ENCODE assay signal across 19 cellular contexts in genomic region chr1:150332651-150333290, GRCh38. TPM values are rescaled to one million over a fixed set of nuclear protein-coding genes. Genes with fewer than 3 reads are reported as not detected.
DNase-seq lines count a peak whose midpoint lies in the region; ATAC-seq and TF ChIP-seq lines count a peak whose summit lies in the region.
"Had no signal": no experiment of that assay in that cellular context is flagged by ENCODE, and none has a peak within 500 bp of the region (broad histone marks: within the 10 kb centered on the region; RNA-seq: fewer than 3 reads in every experiment).

No MANE protein-coding gene starts in this region.

- ATAC-seq in activated naive CD8-positive, alpha-beta T cell treated with anti-CD3 and anti-CD28 coated beads, Interleukin-2, amount 10 ng/mL, durations not matched to agents 7 days and 5 days (ENCODE audit: low read depth): no peak
- ATAC-seq: CD8-positive, alpha-beta T cell; GM23338 had no signal

- H3K9me3 Mint-ChIP-seq in activated naive CD8-positive, alpha-beta T cell treated with anti-CD3 and anti-CD28 coated beads, Interleukin-2, amount 10 ng/mL, durations not matched to agents 7 days and 5 days: no peaks in the 10 kb centered on the region
- H3K9me3 Mint-ChIP-seq in activated naive CD8-positive, alpha-beta T cell treated with anti-CD3 and anti-CD28 coated beads for 36 hours: no peaks in the 10 kb centered on the region
- H3K9me3 Mint-ChIP-seq in type B pancreatic cell: no peaks in the 10 kb centered on the region
- H3K9me3 Mint-ChIP-seq: CD8-positive, alpha-beta T cell; GM23338; IgD-negative memory B cell had no signal

- H3K4me1 Mint-ChIP-seq in activated naive CD8-positive, alpha-beta T cell treated with anti-CD3 and anti-CD28 coated beads, Interleukin-2, amount 10 ng/mL, durations not matched to agents 7 days and 5 days: peaks cover 5% of the 10 kb centered on the region
- peaks cover 3% of the 10 kb centered on the region for H3K4me1 Mint-ChIP-seq in activated naive CD8-positive, alpha-beta T cell treated with anti-CD3 and anti-CD28 coated beads for 36 hours
- no peaks in the 10 kb centered on the region for H3K4me1 Mint-ChIP-seq in type B pancreatic cell (ENCODE audit: unreplicated experiment)
- H3K4me1 Mint-ChIP-seq: GM23338 had no signal

- H3K27ac ChIP-seq in temporal lobe (ENCODE audit: low read depth, low read length): peak overlapping the region; percentile 17
- H3K27ac ChIP-seq: BLaER1 treated with 17β-estradiol and CSF1 and Interleukin-3, amounts not matched to agents 10 nM and 100 nM; Peyer's patch; SJCRH30 had no signal

- no peak for TF ChIP-seq CTCF in type B pancreatic cell (conservative IDR thresholded peaks at IDR 0.05)

- peak overlapping the region; percentile 43 for H3K27ac Mint-ChIP-seq in activated naive CD8-positive, alpha-beta T cell treated with anti-CD3 and anti-CD28 coated beads, Interleukin-2, amount 10 ng/mL, durations not matched to agents 7 days and 5 days
- H3K27ac Mint-ChIP-seq in activated naive CD8-positive, alpha-beta T cell treated with anti-CD3 and anti-CD28 coated beads for 36 hours: no peak overlapping the region
- H3K27ac Mint-ChIP-seq in type B pancreatic cell: no peak overlapping the region
- H3K27ac Mint-ChIP-seq: CD8-positive, alpha-beta T cell; GM23338; IgD-negative memory B cell had no signal

- POLR2A ChIA-PET in activated naive CD8-positive, alpha-beta T cell treated with anti-CD3 and anti-CD28 coated beads, Interleukin-2, amount 10 ng/mL, durations not matched to agents 7 days and 5 days (lab: Charles Lee): interaction anchor here (1.6 kb wide), 1 partner anchor 12 kb away, joined by 5 read pairs; the partner anchor contains the start of gene PRPF3

- no peak for DNase-seq in activated naive CD8-positive, alpha-beta T cell treated with anti-CD3 and anti-CD28 coated beads, Interleukin-2, amount 10 ng/mL, durations not matched to agents 7 days and 5 days
- DNase-seq in activated naive CD8-positive, alpha-beta T cell treated with anti-CD3 and anti-CD28 coated beads for 36 hours: no peak
- peak in 31 of 56 donors; percentile 0 to 52 (median 7) for DNase-seq in amygdala (lab: John Stamatoyannopoulos, UW)
- DNase-seq in medulla oblongata (ENCODE audit: extremely low spot score): peak; percentile 36
- DNase-seq in LoVo (ENCODE audit: low spot score): no peak
- no peak for DNase-seq in type B pancreatic cell (ENCODE audit: extremely low spot score, unreplicated experiment)
- DNase-seq: CD8-positive, alpha-beta T cell; MV-4-11; NCI-H1105 treated with DMSO at 0.1 percent for 48 hours; NCI-H2029 treated with DMSO at 0.1 percent for 48 hours; NCI-H345; NCI-H524 treated with DMSO at 0.1 percent for 48 hours; NCI-H82; Peyer's patch; SJCRH30 had no signal

- no peak overlapping the region for H3K4me3 Mint-ChIP-seq in activated naive CD8-positive, alpha-beta T cell treated with anti-CD3 and anti-CD28 coated beads, Interleukin-2, amount 10 ng/mL, durations not matched to agents 7 days and 5 days
- no peak overlapping the region for H3K4me3 Mint-ChIP-seq in activated naive CD8-positive, alpha-beta T cell treated with anti-CD3 and anti-CD28 coated beads for 36 hours
- no peak overlapping the region for H3K4me3 Mint-ChIP-seq in type B pancreatic cell
- H3K4me3 Mint-ChIP-seq: CD8-positive, alpha-beta T cell; GM23338; IgD-negative memory B cell had no signal

- H3K27me3 Mint-ChIP-seq in activated naive CD8-positive, alpha-beta T cell treated with anti-CD3 and anti-CD28 coated beads, Interleukin-2, amount 10 ng/mL, durations not matched to agents 7 days and 5 days: no peaks in the 10 kb centered on the region
- H3K27me3 Mint-ChIP-seq in activated naive CD8-positive, alpha-beta T cell treated with anti-CD3 and anti-CD28 coated beads for 36 hours: no peaks in the 10 kb centered on the region
- H3K27me3 Mint-ChIP-seq in type B pancreatic cell: no peaks in the 10 kb centered on the region
- H3K27me3 Mint-ChIP-seq: IgD-negative memory B cell had no signal

- peaks cover 36% of the 10 kb centered on the region for H3K36me3 Mint-ChIP-seq in activated naive CD8-positive, alpha-beta T cell treated with anti-CD3 and anti-CD28 coated beads, Interleukin-2, amount 10 ng/mL, durations not matched to agents 7 days and 5 days
- peaks cover 17% of the 10 kb centered on the region for H3K36me3 Mint-ChIP-seq in activated naive CD8-positive, alpha-beta T cell treated with anti-CD3 and anti-CD28 coated beads for 36 hours
- H3K36me3 Mint-ChIP-seq in type B pancreatic cell: peaks cover 33% of the 10 kb centered on the region

RNA-seq across cellular contexts. Expression of gene PRPF3, which starts 11.4 kb away (rescaled TPM):
- total RNA-seq in activated naive CD8-positive, alpha-beta T cell treated with anti-CD3 and anti-CD28 coated beads, Interleukin-2, amount 10 ng/mL, durations not matched to agents 7 days and 5 days: 100 to 1,000 TPM; 103 to 110 TPM
- 10 to 100 TPM; 67.8 to 71.5 TPM for total RNA-seq in activated naive CD8-positive, alpha-beta T cell treated with anti-CD3 and anti-CD28 coated beads for 36 hours
- 32.9 TPM for total RNA-seq in temporal lobe
- total RNA-seq in type B pancreatic cell (ENCODE audit: low replicate concordance): 52.5 and 70.2 TPM in 2 replicates

RNA-seq across cellular contexts. Expression of gene RPRD2, which starts 31.2 kb away (rescaled TPM):
- total RNA-seq in activated naive CD8-positive, alpha-beta T cell treated with anti-CD3 and anti-CD28 coated beads, Interleukin-2, amount 10 ng/mL, durations not matched to agents 7 days and 5 days: 10 to 100 TPM; 42.2 to 42.3 TPM
- 10 to 100 TPM; 21.7 to 22.8 TPM for total RNA-seq in activated naive CD8-positive, alpha-beta T cell treated with anti-CD3 and anti-CD28 coated beads for 36 hours
- total RNA-seq in temporal lobe (20.7 TPM), type B pancreatic cell (ENCODE audit: low replicate concordance) (30.9 and 37.8 TPM in 2 replicates)

RNA-seq across cellular contexts. Expression of gene MRPS21, which starts 39.1 kb away (rescaled TPM):
- 10 to 100 TPM; 73.3 to 75.9 TPM for total RNA-seq in activated naive CD8-positive, alpha-beta T cell treated with anti-CD3 and anti-CD28 coated beads, Interleukin-2, amount 10 ng/mL, durations not matched to agents 7 days and 5 days
- total RNA-seq in activated naive CD8-positive, alpha-beta T cell treated with anti-CD3 and anti-CD28 coated beads for 36 hours: 10 to 100 TPM; 93.0 to 93.4 TPM
- total RNA-seq in temporal lobe: 44.7 TPM
- total RNA-seq in type B pancreatic cell (ENCODE audit: low replicate concordance): 81.7 and 84.4 TPM in 2 replicates

RNA-seq across cellular contexts. Expression of gene CIART, which starts 50.4 kb away (rescaled TPM):
- 1 to 10 TPM in 1 of 2 experiments, under 1 TPM in 1; 0.91 to 1.7 TPM for total RNA-seq in activated naive CD8-positive, alpha-beta T cell treated with anti-CD3 and anti-CD28 coated beads, Interleukin-2, amount 10 ng/mL, durations not matched to agents 7 days and 5 days
- 1 to 10 TPM; 4.9 to 5.2 TPM for total RNA-seq in activated naive CD8-positive, alpha-beta T cell treated with anti-CD3 and anti-CD28 coated beads for 36 hours
- 1.7 TPM for total RNA-seq in temporal lobe
- 1.4 and 5.1 TPM in 2 replicates for total RNA-seq in type B pancreatic cell (ENCODE audit: low replicate concordance)
- total RNA-seq: SJCRH30 had no signal

Comparison
In these comparisons a context has a peak if more than half of its experiments do, and no peak if none do; other contexts are left out.
1. DNase-seq: peak in amygdala (31 of 56) and medulla oblongata (single experiment); none in activated naive CD8-positive, alpha-beta T cell treated with anti-CD3 and anti-CD28 coated beads, Interleukin-2, amount 10 ng/mL, durations not matched to agents 7 days and 5 days (single experiment), activated naive CD8-positive, alpha-beta T cell treated with anti-CD3 and anti-CD28 coated beads for 36 hours (single experiment), LoVo (single experiment) and type B pancreatic cell (single experiment).